19 cellular contexts compared by ENCODE assay signal in genomic region chr6:115908906-115909559, GRCh38.
A peak's percentile ranks its signal among the peaks of the same experiment; 100 is the strongest.
DNase-seq lines count a peak whose midpoint lies in the region; ATAC-seq, FAIRE-seq and TF ChIP-seq lines count a peak whose summit lies in the region.
"Had no signal": no experiment of that assay in that cellular context is flagged by ENCODE, and none has a peak within 500 bp of the region (broad histone marks: within the 10 kb centered on the region; RNA-seq: fewer than 3 reads in every experiment).

No MANE protein-coding gene starts in this region.

- no peaks in the 10 kb centered on the region for H3K36me3 ChIP-seq in esophagus squamous epithelium
- H3K36me3 ChIP-seq: BE2C, HAP-1 had no signal

- TF ChIP-seq CTCF in esophagus squamous epithelium (IDR thresholded peaks at IDR 0.05) = no peak

- no peak overlapping the region for H3K4me3 ChIP-seq in esophagus squamous epithelium
- H3K4me3 ChIP-seq: HAP-1 had no signal

- no peaks in the 10 kb centered on the region for H3K4me1 ChIP-seq in esophagus squamous epithelium
- H3K4me1 ChIP-seq: BE2C, HAP-1 had no signal

- peak; percentile 46 for FAIRE-seq in GM18507 (lab: Jason Lieb, UNC)
- FAIRE-seq: D721Med, HepG2 had no signal

- ATAC-seq in GM18867 (IDR thresholded peaks at IDR 0.05; ENCODE audit: unreplicated experiment) (peak; percentile 48), HG03135 (IDR thresholded peaks at IDR 0.05; ENCODE audit: unreplicated experiment) (no peak)
- ATAC-seq: CD8-positive, alpha-beta T cell; HepG2 had no signal

- no peak overlapping the region for H3K27ac ChIP-seq in esophagus squamous epithelium
- H3K27ac ChIP-seq: KMS-11 had no signal

- TF ChIP-seq POLR2A in esophagus squamous epithelium (IDR thresholded peaks at IDR 0.05) = no peak

- DNase-seq in GM18507 (ENCODE audit: extremely low spot score, insufficient read length, low read depth) = no peak
- DNase-seq in NCI-H1105 treated with DMSO at 0.1 percent for 48 hours (lab: John Stamatoyannopoulos, UW) = peak; percentile 88
- peak; percentile 62 for DNase-seq in glomerular visceral epithelial cell (ENCODE audit: extremely low spot score)
- DNase-seq in superior temporal gyrus (ENCODE audit: extremely low spot score) = no peak
- no peak for DNase-seq in esophagus squamous epithelium (lab: John Stamatoyannopoulos, UW)
- DNase-seq: BE2C; CD8-positive, alpha-beta T cell; DMS79 treated with DMSO at 0.1 percent for 48 hours; GDM1; MV-4-11; NCI-H187 treated with DMSO at 0.1 percent for 48 hours; NCI-H510A; T-helper 9 cell had no signal

- no peaks in the 10 kb centered on the region for H3K9me3 ChIP-seq in esophagus squamous epithelium
- H3K9me3 ChIP-seq: BE2C, HAP-1 had no signal

- intact Hi-C loops in esophagus squamous epithelium (cut with DNase I) = no loop called here

- H3K27me3 ChIP-seq in esophagus squamous epithelium = peaks cover 0 to 3% (median 0%) of the 10 kb centered on the region in 4 donors
- H3K27me3 ChIP-seq: BE2C had no signal

- WGBS in esophagus squamous epithelium, 2 donors = 62 to 65% methylated on average over 5 of the region's 5 CpGs

Comparison
In these comparisons a context has a peak if more than half of its experiments do, and no peak if none do; other contexts are left out.
1. DNase-seq: peak in NCI-H1105 treated with DMSO at 0.1 percent for 48 hours (single experiment) and glomerular visceral epithelial cell (single experiment); none in GM18507 (single experiment), superior temporal gyrus (single experiment) and esophagus squamous epithelium (single experiment).